In the genomic region with DNA sequence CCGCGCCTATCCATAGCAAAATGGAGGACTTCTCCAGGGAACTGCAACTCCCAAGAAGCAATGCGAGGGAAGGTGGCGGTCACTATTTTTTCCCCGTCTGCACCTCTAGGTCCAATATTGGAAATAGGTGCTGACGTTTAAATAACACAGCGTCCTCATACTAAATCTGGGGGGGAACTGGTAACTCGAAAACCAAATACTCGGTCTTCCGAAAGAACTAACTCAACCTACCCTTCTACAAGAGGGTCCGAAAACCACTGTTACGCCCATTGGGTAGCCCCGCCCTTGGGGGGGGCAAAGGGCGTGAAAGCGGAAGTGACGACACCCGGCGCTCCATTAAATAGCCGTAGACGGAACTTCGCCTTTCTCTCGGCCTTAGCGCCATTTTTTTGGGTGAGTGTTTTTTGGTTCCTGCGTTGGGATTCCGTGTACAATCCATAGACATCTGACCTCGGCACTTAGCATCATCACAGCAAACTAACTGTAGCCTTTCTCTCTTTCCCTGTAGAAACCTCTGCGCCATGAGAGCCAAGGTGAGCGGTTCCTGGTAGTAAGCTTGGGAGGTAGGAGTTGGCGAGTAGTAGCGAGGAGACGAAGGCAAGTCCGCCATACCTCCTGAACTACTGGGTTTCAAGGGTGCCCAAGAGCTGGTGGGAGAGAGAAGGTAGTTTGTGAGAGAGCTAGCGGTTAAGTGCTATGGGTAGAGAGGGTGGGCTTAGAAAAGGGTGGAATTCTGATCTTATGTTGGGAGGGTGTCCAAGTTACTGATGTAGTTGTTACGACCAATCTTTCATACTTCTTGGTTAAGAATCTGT, we compare ENCODE assay signal across 8 cellular contexts. TPM values are rescaled to one million over a fixed set of nuclear protein-coding genes. Genes with fewer than 3 reads are reported as not detected.
DNase-seq lines count a peak whose midpoint lies in the region; ATAC-seq and TF ChIP-seq lines count a peak whose summit lies in the region.

Gene RPL41, plus strand, starts transcription at position 367 of the 815 bp plus-strand sequence.

- intact Hi-C loops in colonic mucosa (cut with DNase I), result loop anchor here (2.0 to 10.0 kb wide), 2 partner anchors 38 to 72 kb away; partner anchors contain the start of gene RPS26

- peaks cover 8% of the 10 kb centered on the region for H3K4me1 ChIP-seq in colonic mucosa

- peak within 1 kb of the TSS; percentile 76 to 100 for H3K9ac ChIP-seq in colonic mucosa (ENCODE audit: low read depth in 2 of 2, low read length in 2 of 2)

- TF ChIP-seq CTCF in AG09309 (IDR thresholded peaks at IDR 0.05; ENCODE audit: control insufficient read depth, insufficient read depth, low read depth, low read length, missing control alignments) (no peak), colonic mucosa (IDR thresholded peaks at IDR 0.05) (no peak)

- peak; percentile 52 for DNase-seq in AG09309 (ENCODE audit: low read depth)
- DNase-seq in NCI-H526 (lab: John Stamatoyannopoulos, UW), result peak; percentile 92 to 96
- DNase-seq in activated CD4-positive, alpha-beta T cell treated with anti-CD3 and anti-CD28 coated beads for 4 hours, result peak; percentile 92 to 95
- DNase-seq in colonic mucosa, result peak; percentile 96
- DNase-seq in stimulated activated CD4-positive, alpha-beta T cell treated with anti-CD3 and anti-CD28 coated beads, Interleukin-1b, Interleukin-23, amount 100 ng/mL, for 4 hours (ENCODE audit: low read depth in 2 of 2), result peak; percentile 89 to 93

- no peaks in the 10 kb centered on the region for H3K27me3 ChIP-seq in colonic mucosa
- H3K27me3 ChIP-seq in layer of hippocampus (ENCODE audit: control insufficient read depth, insufficient read depth, low read length), result no peaks in the 10 kb centered on the region

- peak within 1 kb of the TSS; percentile 95 for H3K27ac ChIP-seq in colonic mucosa
- peak within 1 kb of the TSS; percentile 98 for H3K27ac ChIP-seq in layer of hippocampus (ENCODE audit: low read depth, low read length)

- no peaks in the 10 kb centered on the region for H3K9me3 ChIP-seq in colonic mucosa

- ATAC-seq in GM19035 (IDR thresholded peaks at IDR 0.05; ENCODE audit: unreplicated experiment) (peak; percentile 51), HG03457 (IDR thresholded peaks at IDR 0.05; ENCODE audit: unreplicated experiment) (peak; percentile 35)

- H3K4me3 ChIP-seq in AG09309 (ENCODE audit: control insufficient read depth, low read depth, low read length) (peak within 1 kb of the TSS; percentile 80), colonic mucosa (peak within 1 kb of the TSS; percentile 49)

- peaks cover 4% of the 10 kb centered on the region for H3K36me3 ChIP-seq in colonic mucosa

RNA-seq across cellular contexts. Expression of gene RPL41, which starts in this region (rescaled TPM):
- total RNA-seq in colonic mucosa, result 1,000 to 10,000 TPM; 3,248 to 3,669 TPM

Comparison
In these comparisons a context has a peak if more than half of its experiments do, and no peak if none do; other contexts are left out.
1. Peak in every context shown above with its lines: DNase-seq, ATAC-seq, H3K4me3 ChIP-seq and H3K27ac ChIP-seq.